In the genomic region with DNA sequence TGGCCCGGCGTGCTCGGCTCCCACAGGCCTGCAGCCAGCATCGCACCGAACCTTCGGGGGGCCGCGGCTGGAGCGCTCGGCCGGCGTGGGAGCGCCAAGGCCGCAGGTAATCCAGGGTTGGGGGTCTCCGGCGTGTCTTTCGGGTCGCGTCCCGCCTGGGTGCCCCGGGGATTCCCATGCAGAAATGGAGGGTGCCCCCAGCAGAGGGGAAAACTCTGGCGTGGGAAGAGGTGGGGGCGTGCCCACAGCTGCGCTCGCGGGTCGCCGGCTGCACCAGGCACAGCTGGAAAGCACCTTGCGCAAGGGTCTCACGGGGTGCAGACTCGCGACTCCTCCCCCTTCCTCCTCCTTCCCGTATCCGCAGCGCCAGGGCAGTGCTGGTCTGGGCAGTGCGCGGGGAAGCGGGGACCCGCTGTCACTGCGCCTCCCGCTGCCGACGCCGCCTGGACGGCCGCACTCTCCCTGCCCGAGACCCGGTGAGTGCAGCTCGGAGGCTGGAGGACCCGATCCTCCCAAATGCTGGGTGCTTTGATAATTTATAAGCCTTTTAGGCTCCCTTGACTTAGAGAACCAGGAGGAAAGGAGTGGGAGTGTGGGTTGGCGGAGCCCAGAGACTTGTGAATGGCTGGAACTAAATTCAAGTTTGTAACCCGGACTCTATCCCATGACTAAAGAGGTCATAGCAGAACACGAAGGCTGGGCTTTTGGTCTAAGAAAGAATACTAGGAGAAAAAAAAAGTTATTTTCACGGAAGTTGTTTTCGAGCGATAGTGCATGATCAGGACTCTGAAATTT, we compare ENCODE assay signal across 8 cellular contexts. TPM values are rescaled to one million over a fixed set of nuclear protein-coding genes. Genes with fewer than 3 reads are reported as not detected.
DNase-seq lines count a peak whose midpoint lies in the region; ATAC-seq, FAIRE-seq and TF ChIP-seq lines count a peak whose summit lies in the region.

No MANE protein-coding gene starts in this region.

- FAIRE-seq in GM19239 (lab: Jason Lieb, UNC): peak; percentile 73

- in situ Hi-C loops in SK-MEL-5 (cut with HindIII; ENCODE audit: low pct_unique_long_range_greater_than_20kb, low sequenced_read_pairs): no loop called here

- peaks cover 2% of the 10 kb centered on the region for H3K27me3 Mint-ChIP-seq in activated naive CD8-positive, alpha-beta T cell

- H3K4me2 ChIP-seq in BLaER1: peak overlapping the region; percentile 90

- H3K36me3 ChIP-seq in BLaER1 (peaks cover 12% of the 10 kb centered on the region), ovary (no peaks in the 10 kb centered on the region), vagina (peaks cover 0 to 3% of the 10 kb centered on the region in 2 donors)

- H3K9ac ChIP-seq in BLaER1: peak overlapping the region; percentile 87

- no peaks in the 10 kb centered on the region for H3K36me3 Mint-ChIP-seq in activated naive CD8-positive, alpha-beta T cell

- H3K27me3 ChIP-seq in BLaER1: no peaks in the 10 kb centered on the region
- H3K27me3 ChIP-seq in ovary: no peaks in the 10 kb centered on the region
- H3K27me3 ChIP-seq in vagina: no peaks in the 10 kb centered on the region

- H3K4me1 Mint-ChIP-seq in activated naive CD8-positive, alpha-beta T cell (ENCODE audit: low read depth): peaks cover 47% of the 10 kb centered on the region

- H3K27ac Mint-ChIP-seq in activated naive CD8-positive, alpha-beta T cell: peak overlapping the region; percentile 34

- H4K20me1 ChIP-seq in BLaER1: peaks cover 39% of the 10 kb centered on the region

- TF ChIP-seq POLR2A in ovary (IDR thresholded peaks at IDR 0.05) (peak; percentile 94), vagina (IDR thresholded peaks at IDR 0.05) (peak in 1 of 2 donors; percentile 95)

- DNase-seq in GM19239 (ENCODE audit: insufficient read length, low spot score): no peak
- DNase-seq in SK-MEL-5 (ENCODE audit: low read depth, low spot score): peak; percentile 38
- DNase-seq in head of caudate nucleus: peak; percentile 20 to 80 (median 61)
- DNase-seq in ovary: peak; percentile 80 to 90 (median 84)
- DNase-seq in vagina (ENCODE audit: extremely low spot score in 2 of 2): peak in 1 of 2 donors; percentile 94

- TF ChIP-seq CTCF in ovary (IDR thresholded peaks at IDR 0.05) (peak in 2 of 3 donors; percentile 5 to 36), vagina (IDR thresholded peaks at IDR 0.05) (no peak)

- H3K27ac ChIP-seq in BLaER1 (peak overlapping the region; percentile 92), ovary (peak overlapping the region; percentile 97 to 98), vagina (peak overlapping the region; percentile 98)

- H3K9me3 Mint-ChIP-seq in activated naive CD8-positive, alpha-beta T cell (ENCODE audit: low read depth): no peaks in the 10 kb centered on the region

- peak; percentile 82 for TF ChIP-seq EP300 in ovary (IDR thresholded peaks at IDR 0.05)

- peak overlapping the region; percentile 86 for H3K4me3 Mint-ChIP-seq in activated naive CD8-positive, alpha-beta T cell

- WGBS in ovary, 3 donors: 0 to 1% (median 1%) methylated on average over 41 to 56 of the region's 56 CpGs

- ATAC-seq in HG03432 (IDR thresholded peaks at IDR 0.05; ENCODE audit: unreplicated experiment): peak; percentile 53

- intact Hi-C loops in head of caudate nucleus (cut with DNase I): no loop called here
- intact Hi-C loops in ovary (cut with DNase I): no loop called here
- intact Hi-C loops in vagina (cut with DNase I): no loop called here

- H3K9me3 ChIP-seq in BLaER1: no peaks in the 10 kb centered on the region
- H3K9me3 ChIP-seq in ovary: no peaks in the 10 kb centered on the region
- H3K9me3 ChIP-seq in vagina: no peaks in the 10 kb centered on the region

- H3K4me1 ChIP-seq in BLaER1 (peaks cover 73% of the 10 kb centered on the region), ovary (ENCODE audit: insufficient read depth) (peaks cover 6% of the 10 kb centered on the region), vagina (peaks cover 56% of the 10 kb centered on the region)

- peak overlapping the region; percentile 94 for H3K4me3 ChIP-seq in BLaER1
- H3K4me3 ChIP-seq in ovary: peak overlapping the region; percentile 94
- peak overlapping the region; percentile 77 to 92 for H3K4me3 ChIP-seq in vagina

RNA-seq across cellular contexts. Expression of a gene that starts 0.5 kb away (rescaled TPM):
- total RNA-seq in SK-MEL-5 (2014; rRNA removed; shearing (Covaris generic)): 0.32 and 0.67 TPM in 2 replicates
- polyA plus RNA-seq in SK-MEL-5 (2015; cell fraction: cytosol; rRNA removed): 0.80 and 4.2 TPM in 2 replicates
- polyA plus RNA-seq in SK-MEL-5 (2015; cell fraction: nucleus; rRNA removed): 7.2 TPM in 2 replicates
- total RNA-seq in ovary (10 to 100 TPM in 6 of 7 donors, 1 to 10 TPM in 1; 9.9 to 32.5 (median 13.5) TPM), vagina (16.5 TPM)
- 10 to 100 TPM in 1 of 2 donors, 1 to 10 TPM in 1; 7.7 to 13.8 TPM for polyA plus RNA-seq in ovary

Comparison
In these comparisons a context has a peak if more than half of its experiments do, and no peak if none do; other contexts are left out.
1. CTCF ChIP-seq: peak in ovary (2 of 3); none in vagina (0 of 3).
2. Peak in every context shown above with its lines, with median percentiles within 50 percentile points of each other: H3K27ac ChIP-seq and H3K4me3 ChIP-seq.